15 cellular contexts compared by ENCODE assay signal in the genomic region with DNA sequence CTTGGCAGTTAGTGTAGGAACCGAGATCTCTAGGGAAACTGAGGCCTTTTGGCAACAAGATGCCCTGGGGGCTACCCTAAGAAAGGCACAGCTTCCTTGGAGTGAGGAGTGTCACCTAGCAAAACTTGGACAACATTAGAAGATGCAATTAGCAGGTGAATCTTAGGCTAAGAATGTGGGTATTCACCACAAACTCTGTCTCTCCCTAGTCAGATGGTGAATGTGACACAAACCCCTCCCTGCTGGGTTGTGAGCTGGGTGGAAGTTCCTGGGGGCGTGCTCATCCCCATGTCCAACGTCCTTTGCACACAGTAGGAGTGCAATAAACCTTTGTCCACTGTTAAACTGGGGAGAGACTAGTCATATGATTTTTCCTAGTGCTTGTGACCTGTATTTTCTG.
DNase-seq lines count a peak whose midpoint lies in the region; ATAC-seq, FAIRE-seq and TF ChIP-seq lines count a peak whose summit lies in the region.
"Had no signal": no experiment of that assay in that cellular context is flagged by ENCODE, and none has a peak within 500 bp of the region (broad histone marks: within the 10 kb centered on the region; RNA-seq: fewer than 3 reads in every experiment).

No MANE protein-coding gene starts in this region.

- H3K36me3 Mint-ChIP-seq in endodermal cell (ENCODE audit: low read depth): peaks cover 2% of the 10 kb centered on the region
- H3K36me3 Mint-ChIP-seq: activated naive CD4-positive, alpha-beta T cell treated with anti-CD3 and anti-CD28 coated beads, Interleukin-2, amount 10 ng/mL, durations not matched to agents 7 days and 5 days; memory B cell had no signal

- TF ChIP-seq POLR2A in H1 (IDR thresholded peaks at IDR 0.05; ENCODE audit: control extremely low read depth in 1 of 2, low read depth in 2 of 2, low read length in 2 of 2) (no peak), esophagus muscularis mucosa (IDR thresholded peaks at IDR 0.05; ENCODE audit: low read depth) (no peak)

- H3K27me3 Mint-ChIP-seq in endodermal cell (ENCODE audit: insufficient read depth): peaks cover 44% of the 10 kb centered on the region

- TF ChIP-seq RAD21 in H1 (IDR thresholded peaks at IDR 0.05 in 1 of 2, conservative IDR thresholded peaks at IDR 0.05 in 1 of 2; ENCODE audit: low read depth in 2 of 2, low read length in 2 of 2): no peak

- H3K14ac ChIP-seq in H1 (ENCODE audit: insufficient read length): no peak overlapping the region
- H3K14ac ChIP-seq in trophoblast cell (ENCODE audit: low read length): no peak overlapping the region

- H2BK15ac ChIP-seq in H1 (ENCODE audit: low read length): no peak overlapping the region

- H3K36me3 ChIP-seq in H1 (ENCODE audit: control insufficient read depth in 2 of 4, insufficient read depth in 4 of 4, low read length in 3 of 4) (no peaks in the 10 kb centered on the region), trophoblast cell (ENCODE audit: control insufficient read depth in 1 of 2, insufficient read depth in 2 of 2, low read length in 2 of 2) (no peaks in the 10 kb centered on the region), endodermal cell (ENCODE audit: control insufficient read depth, insufficient read depth, low read length) (no peaks in the 10 kb centered on the region), esophagus muscularis mucosa (no peaks in the 10 kb centered on the region)
- H3K36me3 ChIP-seq: BLaER1 treated with 17β-estradiol and CSF1 and Interleukin-3, amounts not matched to agents 10 nM and 100 nM; cardiac muscle cell had no signal

- H3K9me3 Mint-ChIP-seq in endodermal cell: peaks cover 9% of the 10 kb centered on the region
- H3K9me3 Mint-ChIP-seq: activated CD4-positive, alpha-beta T cell treated with anti-CD3 and anti-CD28 coated beads, Interleukin-2, amount 10 ng/mL, durations not matched to agents 7 days and 5 days; activated naive CD4-positive, alpha-beta T cell treated with anti-CD3 and anti-CD28 coated beads, Interleukin-2, amount 10 ng/mL, durations not matched to agents 7 days and 5 days; memory B cell had no signal

- H4K5ac ChIP-seq in H1 (ENCODE audit: insufficient read length, low read depth, low read length): no peak overlapping the region

- peak overlapping the region; percentile 82; the same call in 1 of the 2 replicates for H3K18ac ChIP-seq in H1 (ENCODE audit: extremely low read depth, low read length)
- H3K18ac ChIP-seq in trophoblast cell (ENCODE audit: low read length): peak overlapping the region; percentile 14

- no peak overlapping the region for H3K4ac ChIP-seq in H1 (replicated peaks; ENCODE audit: insufficient read length, low read depth, low read length)
- no peak overlapping the region for H3K4ac ChIP-seq in trophoblast cell (ENCODE audit: low read depth, low read length)

- H2AFZ ChIP-seq in H1 (ENCODE audit: low read length) (no peak overlapping the region), trophoblast cell (ENCODE audit: insufficient read depth, low read length, poor library complexity) (no peak overlapping the region)

- H2AK5ac ChIP-seq in H1 (ENCODE audit: low read depth, low read length) (no peak overlapping the region; the same call in 1 of the 2 replicates), trophoblast cell (ENCODE audit: low read length) (no peak overlapping the region)

- H4K12ac ChIP-seq in trophoblast cell (ENCODE audit: low read depth, low read length): no peak overlapping the region

- no peaks in the 10 kb centered on the region for H4K20me1 ChIP-seq in H1 (replicated peaks in 1 of 2; ENCODE audit: control insufficient read depth in 1 of 2, insufficient read depth in 2 of 2, low read length in 2 of 2)
- H4K20me1 ChIP-seq: BLaER1 treated with 17β-estradiol and CSF1 and Interleukin-3, amounts not matched to agents 10 nM and 100 nM had no signal

- POLR2A ChIA-PET in H1 (lab: Charles Lee; ENCODE audit: partially characterized antibody): interaction anchor here (1.1 kb wide), 1 partner anchor 172 kb away, joined by 3 read pairs; no protein-coding TSS in a partner anchor

- H3K9me3 ChIP-seq in H1 (ENCODE audit: insufficient read depth in 2 of 2, low read depth in 1 of 2, low read length in 1 of 2): no peaks in the 10 kb centered on the region
- peaks cover 2% of the 10 kb centered on the region for H3K9me3 ChIP-seq in trophoblast cell (ENCODE audit: insufficient read depth, low read depth, low read length)
- no peaks in the 10 kb centered on the region for H3K9me3 ChIP-seq in endodermal cell (ENCODE audit: control insufficient read depth, low read length)
- H3K9me3 ChIP-seq in esophagus muscularis mucosa: no peaks in the 10 kb centered on the region

- DNase-seq in GM03348 (ENCODE audit: low spot score) (peak; percentile 56), M059J (ENCODE audit: low read depth) (peak; percentile 82), H1 (ENCODE audit: low read depth in 1 of 2, low spot score in 2 of 2) (no peak), trophoblast cell (peak in 1 of 2 donors; percentile 29), cortex of kidney (lab: John Stamatoyannopoulos, UW) (no peak), endodermal cell (no peak), esophagus muscularis mucosa (ENCODE audit: extremely low spot score) (no peak)
- DNase-seq: NCI-H1105 had no signal

- H4K91ac ChIP-seq in H1 (replicated peaks; ENCODE audit: insufficient read length, low read length) (no peak overlapping the region), trophoblast cell (ENCODE audit: low read depth, low read length) (peak overlapping the region; percentile 50)

- H3K27ac Mint-ChIP-seq in endodermal cell: no peak overlapping the region
- H3K27ac Mint-ChIP-seq: activated CD4-positive, alpha-beta T cell treated with anti-CD3 and anti-CD28 coated beads, Interleukin-2, amount 10 ng/mL, durations not matched to agents 7 days and 5 days; activated naive CD4-positive, alpha-beta T cell treated with anti-CD3 and anti-CD28 coated beads, Interleukin-2, amount 10 ng/mL, durations not matched to agents 7 days and 5 days; memory B cell; nephron progenitor cell had no signal

- H3K4me3 Mint-ChIP-seq in endodermal cell: no peak overlapping the region
- H3K4me3 Mint-ChIP-seq: activated CD4-positive, alpha-beta T cell treated with anti-CD3 and anti-CD28 coated beads, Interleukin-2, amount 10 ng/mL, durations not matched to agents 7 days and 5 days; activated naive CD4-positive, alpha-beta T cell treated with anti-CD3 and anti-CD28 coated beads, Interleukin-2, amount 10 ng/mL, durations not matched to agents 7 days and 5 days; memory B cell; nephron progenitor cell had no signal

- no peak for FAIRE-seq in H1 (lab: Jason Lieb, UNC)

- H3K79me2 ChIP-seq in H1 (ENCODE audit: control insufficient read depth in 1 of 2, insufficient read depth in 2 of 2, low read length in 2 of 2) (no peaks in the 10 kb centered on the region), trophoblast cell (ENCODE audit: control insufficient read depth, insufficient read depth, low read length, poor library complexity) (peaks cover 2% of the 10 kb centered on the region)

- intact Hi-C loops in esophagus muscularis mucosa (cut with DNase I): no loop called here

- H3K23ac ChIP-seq in H1 (ENCODE audit: insufficient read length) (no peak overlapping the region), trophoblast cell (ENCODE audit: low read length) (no peak overlapping the region)

- H2BK20ac ChIP-seq in H1 (ENCODE audit: low read length): peak overlapping the region; percentile 94; the same call in 1 of the 2 replicates

- peaks cover 3 to 12% (median 10%) of the 10 kb centered on the region in 4 experiments for H3K4me1 ChIP-seq in H1 (replicated peaks in 1 of 4; ENCODE audit: control insufficient read depth in 3 of 4, insufficient read depth in 4 of 4, low read length in 3 of 4)
- peaks cover 19 to 20% of the 10 kb centered on the region in 2 experiments for H3K4me1 ChIP-seq in trophoblast cell (ENCODE audit: control insufficient read depth in 1 of 2, insufficient read depth in 2 of 2, low read length in 2 of 2)
- no peaks in the 10 kb centered on the region for H3K4me1 ChIP-seq in endodermal cell (ENCODE audit: control insufficient read depth, insufficient read depth, low read length)
- peaks cover 0 to 9% (median 8%) of the 10 kb centered on the region in 4 donors for H3K4me1 ChIP-seq in esophagus muscularis mucosa

- H3K23me2 ChIP-seq in H1 (ENCODE audit: low read depth, low read length): no peaks in the 10 kb centered on the region; the same call in 1 of the 2 replicates

- H3K79me1 ChIP-seq in H1 (ENCODE audit: low read depth, low read length) (no peaks in the 10 kb centered on the region), trophoblast cell (ENCODE audit: low read length) (peaks cover 5% of the 10 kb centered on the region)

- WGBS in H1 (ENCODE audit: extremely low coverage in 1 of 2, insufficient coverage in 1 of 2, insufficient read length in 1 of 2, insufficient replicate concordance in 2 of 2, low coverage in 1 of 2, low lambda C conversion rate in 2 of 2, missing lambda C conversion rate in 1 of 2), 2 experiments: 79% methylated on average over 3 of the region's 3 CpGs; no CpG with 5 or more reads in 1 of the 2 experiments
- no CpG with 5 or more reads among the region's 3 CpGs for WGBS in trophoblast cell (ENCODE audit: extremely low coverage, insufficient coverage, insufficient read length)
- WGBS in endodermal cell (ENCODE audit: insufficient coverage in 1 of 2, insufficient read length in 1 of 2), 2 experiments: 88% methylated on average over 3 of the region's 3 CpGs; no CpG with 5 or more reads in 1 of the 2 experiments
- WGBS in esophagus muscularis mucosa: 63% methylated on average over 3 of the region's 3 CpGs

- no peak for ATAC-seq in HG02678 (IDR thresholded peaks at IDR 0.05; ENCODE audit: unreplicated experiment)

- peak overlapping the region in 1 of 4 experiments; percentile 57; a peak in 3 of 8 replicates for H3K4me3 ChIP-seq in H1 (ENCODE audit: extremely low read depth in 1 of 4, insufficient read depth in 2 of 4, low read depth in 3 of 4, low read length in 4 of 4)
- no peak overlapping the region for H3K4me3 ChIP-seq in trophoblast cell (ENCODE audit: low read depth, low read length)
- H3K4me3 ChIP-seq in endodermal cell (ENCODE audit: low read length): no peak overlapping the region
- H3K4me3 ChIP-seq in esophagus muscularis mucosa: no peak overlapping the region
- H3K4me3 ChIP-seq: BLaER1 treated with 17β-estradiol and CSF1 and Interleukin-3, amounts not matched to agents 10 nM and 100 nM; cardiac muscle cell had no signal

- TF ChIP-seq CTCF in H1 (IDR thresholded peaks at IDR 0.05; ENCODE audit: control extremely low read depth in 1 of 3, insufficient read depth in 1 of 3, low read depth in 1 of 3, low read length in 3 of 3): no peak
- TF ChIP-seq CTCF in endodermal cell (conservative IDR thresholded peaks at IDR 0.05): no peak
- no peak for TF ChIP-seq CTCF in esophagus muscularis mucosa (IDR thresholded peaks at IDR 0.05)

- TF ChIP-seq EP300 in H1 (IDR thresholded peaks at IDR 0.05; ENCODE audit: borderline replicate concordance in 1 of 2, low read depth in 2 of 2, low read length in 2 of 2) (no peak), esophagus muscularis mucosa (IDR thresholded peaks at IDR 0.05) (no peak)

- CTCF ChIA-PET in H1 (lab: Charles Lee; ENCODE audit: partially characterized antibody): interaction anchor here (0.7 to 3.5 kb wide), 9 partner anchors 7 to 462 kb away, joined by 3 to 18 read pairs (median 3); partner anchors contain the start of gene BNC1

- peak overlapping the region; percentile 64 to 78; a peak in 2 of 4 replicates for H3K4me2 ChIP-seq in H1 (ENCODE audit: insufficient read depth in 1 of 2, low read depth in 2 of 2, low read length in 2 of 2)
- H3K4me2 ChIP-seq in trophoblast cell (ENCODE audit: low read length): no peak overlapping the region

- H3K27me3 ChIP-seq in H1 (replicated peaks in 1 of 4; ENCODE audit: control insufficient read depth in 3 of 4, extremely low read depth in 1 of 4, insufficient read depth in 3 of 4, low read length in 3 of 4): peaks cover 0 to 25% (median 18%) of the 10 kb centered on the region in 4 experiments; a peak in 6 of 7 replicates
- no peaks in the 10 kb centered on the region for H3K27me3 ChIP-seq in trophoblast cell (ENCODE audit: insufficient read depth, low read length)
- no peaks in the 10 kb centered on the region for H3K27me3 ChIP-seq in endodermal cell (ENCODE audit: control insufficient read depth, insufficient read depth, low read length, poor library complexity, severe bottlenecking)
- peaks cover 0 to 69% (median 15%) of the 10 kb centered on the region in 4 donors for H3K27me3 ChIP-seq in esophagus muscularis mucosa
- H3K27me3 ChIP-seq: BLaER1 treated with 17β-estradiol and CSF1 and Interleukin-3, amounts not matched to agents 10 nM and 100 nM had no signal

- H4K8ac ChIP-seq in H1 (ENCODE audit: extremely low read depth, insufficient read depth, low read length) (no peak overlapping the region), trophoblast cell (ENCODE audit: low read depth, low read length) (no peak overlapping the region)

- H3K9ac ChIP-seq in H1 (replicated peaks in 1 of 4; ENCODE audit: extremely low read depth in 1 of 4, low read depth in 3 of 4, low read length in 3 of 4) (no peak overlapping the region), trophoblast cell (ENCODE audit: low read length) (no peak overlapping the region), endodermal cell (ENCODE audit: extremely low read depth, low read length, poor library complexity, severe bottlenecking) (no peak overlapping the region)
- H3K9ac ChIP-seq: BLaER1 treated with 17β-estradiol and CSF1 and Interleukin-3, amounts not matched to agents 10 nM and 100 nM had no signal

- no peaks in the 10 kb centered on the region for H3K4me1 Mint-ChIP-seq in endodermal cell
- H3K4me1 Mint-ChIP-seq: activated naive CD4-positive, alpha-beta T cell treated with anti-CD3 and anti-CD28 coated beads, Interleukin-2, amount 10 ng/mL, durations not matched to agents 7 days and 5 days; memory B cell had no signal

- H2BK5ac ChIP-seq in H1 (ENCODE audit: low read depth, low read length) (no peak overlapping the region; the same call in 1 of the 2 replicates), trophoblast cell (ENCODE audit: low read depth, low read length, poor library complexity) (no peak overlapping the region)

- H2BK12ac ChIP-seq in H1 (ENCODE audit: low read depth, low read length) (peak overlapping the region; percentile 63; the same call in 1 of the 2 replicates), trophoblast cell (ENCODE audit: low read length) (no peak overlapping the region)

- no peak overlapping the region for H3K27ac ChIP-seq in H1 (ENCODE audit: low read depth, low read length)
- H3K27ac ChIP-seq in trophoblast cell (ENCODE audit: low read depth, low read length): no peak overlapping the region
- no peak overlapping the region for H3K27ac ChIP-seq in endodermal cell (ENCODE audit: low read depth, low read length)
- H3K27ac ChIP-seq in esophagus muscularis mucosa (replicated peaks in 1 of 4): no peak overlapping the region
- H3K27ac ChIP-seq: BLaER1 treated with 17β-estradiol and CSF1 and Interleukin-3, amounts not matched to agents 10 nM and 100 nM; cardiac muscle cell had no signal

- no peak overlapping the region for H3K56ac ChIP-seq in H1 (replicated peaks; ENCODE audit: insufficient read length, low read depth, low read length)

- H2BK120ac ChIP-seq in H1 (replicated peaks; ENCODE audit: low read depth, low read length) (no peak overlapping the region), trophoblast cell (ENCODE audit: insufficient read depth, low read length, poor library complexity) (peak overlapping the region; percentile 9)

Comparison
In these comparisons a context has a peak if more than half of its experiments do, and no peak if none do; other contexts are left out.
1. DNase-seq: peak in GM03348 (single experiment) and M059J (single experiment); none in H1 (0 of 2), cortex of kidney (single experiment), endodermal cell (single experiment) and esophagus muscularis mucosa (single experiment).